1 cellular context compared by ENCODE assay signal in genomic region chr18:70339915-70340314, GRCh38.
A peak's percentile ranks its signal among the peaks of the same experiment; 100 is the strongest.
TF ChIP-seq lines count a peak whose summit lies in the region.

No MANE protein-coding gene starts in this region.

TF ChIP-seq in HepG2, 621 proteins besides CTCF, POLR2A, EP300 and RAD21:
- no peak for TF ChIP-seq BHLHE40 (IDR thresholded peaks at IDR 0.05; ENCODE audit: low read length)
- 0 out of 2 replicates have a peak, but pooled peaks have one; percentile 33 for TF ChIP-seq ZNF644 (CRISPR knock-in tag; IDR thresholded peaks at IDR 0.05; ENCODE audit: low read depth)
- peak; percentile 14 for TF ChIP-seq TEAD3 (CRISPR knock-in tag; optimal IDR thresholded peaks at IDR 0.05; ENCODE audit: borderline replicate concordance)
- TF ChIP-seq HNF4G (IDR thresholded peaks at IDR 0.05; ENCODE audit: borderline replicate concordance, low read depth, low read length), result peak; percentile 40; the same call in 1 of the 2 replicates
- no peak for TF ChIP-seq HNF4G (CRISPR knock-in tag; IDR thresholded peaks at IDR 0.05; ENCODE audit: borderline replicate concordance, low read depth)
- TF ChIP-seq ZNF431 (CRISPR knock-in tag; IDR thresholded peaks at IDR 0.05; ENCODE audit: borderline replicate concordance, low read depth), result no peak
- TF ChIP-seq JUN (CRISPR knock-in tag; IDR thresholded peaks at IDR 0.05), result no peak
- 0 out of 2 replicates have a peak, but pooled peaks have one; percentile 5 for TF ChIP-seq HNF4A (CRISPR knock-in tag; IDR thresholded peaks at IDR 0.05)
- TF ChIP-seq ETS1 (CRISPR knock-in tag; IDR thresholded peaks at IDR 0.05), result no peak
